31 cellular contexts compared by ENCODE assay signal in genomic region chr15:67606742-67607141, GRCh38.
"Had no signal": no experiment of that assay in that cellular context is flagged by ENCODE, and none has a peak within 500 bp of the region (broad histone marks: within the 10 kb centered on the region; RNA-seq: fewer than 3 reads in every experiment).

No MANE protein-coding gene starts in this region.

- DNase-seq: natural killer cell; occipital lobe; ovary; posterior cingulate gyrus; psoas muscle; right cardiac atrium; right lobe of liver; spleen; stimulated activated CD4-positive, alpha-beta T cell treated with anti-CD3 and anti-CD28 coated beads, Interleukin-12 subunit alpha, Interleukin-12 subunit beta, amount 100 ng/mL, for 4 hours; stimulated activated CD4-positive, alpha-beta T cell treated with anti-CD3 and anti-CD28 coated beads, Interleukin-1b, Interleukin-23, amount 100 ng/mL, for 48 hours; stimulated activated CD4-positive, alpha-beta T cell treated with anti-CD3 and anti-CD28 coated beads, Interleukin-4, amount 100 ng/mL, for 1 hour; stimulated activated CD4-positive, alpha-beta T cell treated with anti-CD3 and anti-CD28 coated beads, Interleukin-4, amount 100 ng/mL, for 4 hours; stimulated activated CD8-positive, alpha-beta memory T cell treated with anti-CD3 and anti-CD28 coated beads, Interleukin-4, amount 100 ng/mL, for 48 hours; stimulated activated naive CD4-positive, alpha-beta T cell; stimulated activated naive CD8-positive, alpha-beta T cell treated with anti-CD3 and anti-CD28 coated beads, Interleukin-15, amount 100 ng/mL, for 72 hours; stimulated activated naive CD8-positive, alpha-beta T cell treated with anti-CD3 and anti-CD28 coated beads, Interleukin-15, Interleukin-2, amounts not matched to agents 100 U/mL and 50 U/mL, for 24 hours; substantia nigra; testis; tibial artery; transverse colon; upper lobe of right lung; uterus had no signal

- H2AFZ ChIP-seq: neural progenitor cell, parathyroid adenoma had no signal

- H3K27ac ChIP-seq: neural progenitor cell, ovary, parathyroid adenoma, psoas muscle, right lobe of liver, skin epidermis, spleen, suprapubic skin, testis, tibial artery, transverse colon, upper lobe of right lung, uterus had no signal

- H3K4me3 ChIP-seq: neural progenitor cell, ovary, psoas muscle, right lobe of liver, skin epidermis, smooth muscle cell, spleen, suprapubic skin, testis, tibial artery, transverse colon, upper lobe of right lung, uterus had no signal

- H3K79me2 ChIP-seq: parathyroid adenoma had no signal

- H3K27me3 Mint-ChIP-seq: progenitor cell of endocrine pancreas; stimulated activated memory B cell treated with anti-CD40 and anti-IgM and Interleukin-4, amounts not matched to agents 10 μg/mL and 1 μg/mL and 100 μg/mL, for 72 hours; stimulated activated naive CD8-positive, alpha-beta T cell treated with anti-CD3 and anti-CD28 coated beads, Interleukin-15, amount 100 ng/mL, for 72 hours; type B pancreatic cell had no signal

- H3K27me3 ChIP-seq: neural progenitor cell, ovary, right lobe of liver, spleen, suprapubic skin, testis, tibial artery, transverse colon, upper lobe of right lung, uterus had no signal

- H3K4me3 Mint-ChIP-seq: natural killer cell; nephron; neural progenitor cell; stimulated activated memory B cell treated with anti-CD40 and anti-IgM and Interleukin-4, amounts not matched to agents 10 μg/mL and 1 μg/mL and 100 μg/mL, for 72 hours; stimulated activated naive CD8-positive, alpha-beta T cell treated with anti-CD3 and anti-CD28 coated beads, Interleukin-15, amount 100 ng/mL, for 72 hours; type B pancreatic cell had no signal

- ATAC-seq: natural killer cell; psoas muscle; right cardiac atrium; right lobe of liver; stimulated activated memory B cell treated with anti-CD40 and anti-IgM and Interleukin-4, amounts not matched to agents 10 μg/mL and 1 μg/mL and 100 μg/mL, for 72 hours; stimulated activated naive CD8-positive, alpha-beta T cell treated with anti-CD3 and anti-CD28 coated beads, Interleukin-15, amount 100 ng/mL, for 72 hours; stimulated activated naive CD8-positive, alpha-beta T cell treated with anti-CD3 and anti-CD28 coated beads, Interleukin-15, Interleukin-2, amounts not matched to agents 100 U/mL and 50 U/mL, for 24 hours; upper lobe of right lung had no signal

- H3K36me3 Mint-ChIP-seq: neural progenitor cell had no signal

- H3K4me1 Mint-ChIP-seq: stimulated activated memory B cell treated with anti-CD40 and anti-IgM and Interleukin-4, amounts not matched to agents 10 μg/mL and 1 μg/mL and 100 μg/mL, for 72 hours; stimulated activated naive CD8-positive, alpha-beta T cell treated with anti-CD3 and anti-CD28 coated beads, Interleukin-15, amount 100 ng/mL, for 72 hours had no signal

- H3K36me3 ChIP-seq: neural progenitor cell, ovary, right lobe of liver, transverse colon, uterus had no signal

- H3K4me1 ChIP-seq: parathyroid adenoma, psoas muscle, suprapubic skin, testis, tibial artery, upper lobe of right lung, uterus had no signal

- H3K4me2 ChIP-seq: neural progenitor cell, smooth muscle cell had no signal

- H3K9me3 ChIP-seq: ovary, psoas muscle, right lobe of liver, spleen, suprapubic skin, testis, tibial artery, transverse colon, upper lobe of right lung, uterus had no signal

- H3K27ac Mint-ChIP-seq: natural killer cell; nephron; neural progenitor cell; stimulated activated memory B cell treated with anti-CD40 and anti-IgM and Interleukin-4, amounts not matched to agents 10 μg/mL and 1 μg/mL and 100 μg/mL, for 72 hours; stimulated activated naive CD8-positive, alpha-beta T cell treated with anti-CD3 and anti-CD28 coated beads, Interleukin-15, amount 100 ng/mL, for 72 hours; type B pancreatic cell had no signal

- H3K9me3 Mint-ChIP-seq: natural killer cell; nephron; neural progenitor cell; stimulated activated memory B cell treated with anti-CD40 and anti-IgM and Interleukin-4, amounts not matched to agents 10 μg/mL and 1 μg/mL and 100 μg/mL, for 72 hours; stimulated activated naive CD8-positive, alpha-beta T cell treated with anti-CD3 and anti-CD28 coated beads, Interleukin-15, amount 100 ng/mL, for 72 hours; type B pancreatic cell had no signal

- H3K9ac ChIP-seq: neural progenitor cell, parathyroid adenoma had no signal
